In the genomic region with DNA sequence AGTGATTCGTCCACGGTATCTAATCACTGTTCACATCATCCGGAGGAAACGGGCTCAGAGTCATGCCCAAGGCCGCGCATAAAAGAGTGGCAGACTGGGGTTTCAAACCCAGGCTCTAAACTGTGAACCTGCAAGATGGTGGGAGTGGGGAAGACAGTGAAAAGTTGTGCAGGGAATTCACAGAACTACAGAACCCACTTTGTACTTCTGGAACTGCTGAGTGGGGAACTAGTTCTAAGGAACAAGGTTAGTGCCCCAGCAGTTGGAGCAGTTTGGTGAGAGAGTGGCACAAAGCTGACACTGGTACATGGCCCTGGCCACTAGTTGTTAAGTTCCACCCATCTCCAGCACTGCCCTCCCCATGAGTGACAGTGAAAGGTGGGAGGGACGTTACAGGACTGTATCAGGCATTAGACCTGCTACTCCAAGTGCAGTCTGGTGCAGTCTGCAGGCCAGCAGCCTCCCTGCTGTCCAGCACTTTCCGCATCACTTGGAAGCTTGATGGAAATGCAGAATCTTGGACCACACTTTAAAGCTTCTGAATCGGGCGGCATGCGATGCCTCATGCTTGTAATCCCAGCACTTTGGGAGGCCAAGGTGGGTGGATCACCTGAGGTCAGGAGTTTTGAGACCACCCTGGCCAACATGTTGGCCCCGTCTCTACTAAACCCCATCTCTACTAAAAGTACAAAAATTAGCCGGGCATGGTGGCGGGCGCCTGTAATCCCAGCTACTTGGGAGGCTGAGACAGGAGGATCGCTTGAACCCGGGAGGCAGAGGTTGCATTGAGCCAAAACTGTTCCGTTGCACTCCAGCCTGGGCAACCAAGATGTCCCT, we compare ENCODE assay signal across 1 cellular context.
A peak's percentile ranks its signal among the peaks of the same experiment; 100 is the strongest.
TF ChIP-seq lines count a peak whose summit lies in the region.

No MANE protein-coding gene starts in this region.

TF ChIP-seq in HepG2, 621 proteins besides CTCF, POLR2A, EP300 and RAD21 (continues in another document):
- TF ChIP-seq, protein P1, sequence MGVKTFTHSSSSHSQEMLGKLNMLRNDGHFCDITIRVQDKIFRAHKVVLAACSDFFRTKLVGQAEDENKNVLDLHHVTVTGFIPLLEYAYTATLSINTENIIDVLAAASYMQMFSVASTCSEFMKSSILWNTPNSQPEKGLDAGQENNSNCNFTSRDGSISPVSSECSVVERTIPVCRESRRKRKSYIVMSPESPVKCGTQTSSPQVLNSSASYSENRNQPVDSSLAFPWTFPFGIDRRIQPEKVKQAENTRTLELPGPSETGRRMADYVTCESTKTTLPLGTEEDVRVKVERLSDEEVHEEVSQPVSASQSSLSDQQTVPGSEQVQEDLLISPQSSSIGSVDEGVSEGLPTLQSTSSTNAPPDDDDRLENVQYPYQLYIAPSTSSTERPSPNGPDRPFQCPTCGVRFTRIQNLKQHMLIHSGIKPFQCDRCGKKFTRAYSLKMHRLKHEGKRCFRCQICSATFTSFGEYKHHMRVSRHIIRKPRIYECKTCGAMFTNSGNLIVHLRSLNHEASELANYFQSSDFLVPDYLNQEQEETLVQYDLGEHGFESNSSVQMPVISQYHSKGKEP (CRISPR knock-in tag; IDR thresholded peaks at IDR 0.05) = 0 out of 2 replicates have a peak, but pooled peaks have one; percentile 10
- TF ChIP-seq ZNF850 (CRISPR knock-in tag; conservative IDR thresholded peaks at IDR 0.05) = 0 out of 2 replicates have a peak, but pooled peaks have one; percentile 16
- TF ChIP-seq REXO4 (CRISPR knock-in tag; IDR thresholded peaks at IDR 0.05; ENCODE audit: borderline replicate concordance) = no peak
- peak; percentile 14 for TF ChIP-seq ZMYM3 (CRISPR knock-in tag; IDR thresholded peaks at IDR 0.05)
- TF ChIP-seq NFE2L1 (CRISPR knock-in tag; IDR thresholded peaks at IDR 0.05; ENCODE audit: borderline replicate concordance) = no peak
- TF ChIP-seq ZNF7 (CRISPR knock-in tag; IDR thresholded peaks at IDR 0.05) = peak; percentile 93
- no peak for TF ChIP-seq AGO1 (IDR thresholded peaks at IDR 0.05; ENCODE audit: low read depth, low read length, poor library complexity, severe bottlenecking)
- TF ChIP-seq TOE1 (CRISPR knock-in tag; IDR thresholded peaks at IDR 0.05) = no peak
- no peak for TF ChIP-seq ZNF790 (CRISPR knock-in tag; IDR thresholded peaks at IDR 0.05; ENCODE audit: borderline replicate concordance)
- no peak for TF ChIP-seq PTBP1 (IDR thresholded peaks at IDR 0.05; ENCODE audit: low read depth, low read length, poor library complexity, severe bottlenecking)
- TF ChIP-seq CREM (IDR thresholded peaks at IDR 0.05) = no peak
- no peak for TF ChIP-seq CREM (CRISPR knock-in tag; IDR thresholded peaks at IDR 0.05)
- TF ChIP-seq, protein P2, sequence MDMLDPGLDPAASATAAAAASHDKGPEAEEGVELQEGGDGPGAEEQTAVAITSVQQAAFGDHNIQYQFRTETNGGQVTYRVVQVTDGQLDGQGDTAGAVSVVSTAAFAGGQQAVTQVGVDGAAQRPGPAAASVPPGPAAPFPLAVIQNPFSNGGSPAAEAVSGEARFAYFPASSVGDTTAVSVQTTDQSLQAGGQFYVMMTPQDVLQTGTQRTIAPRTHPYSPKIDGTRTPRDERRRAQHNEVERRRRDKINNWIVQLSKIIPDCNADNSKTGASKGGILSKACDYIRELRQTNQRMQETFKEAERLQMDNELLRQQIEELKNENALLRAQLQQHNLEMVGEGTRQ (IDR thresholded peaks at IDR 0.05; ENCODE audit: low read depth, low read length) = no peak
- TF ChIP-seq, protein P2 (CRISPR knock-in tag; IDR thresholded peaks at IDR 0.05; ENCODE audit: borderline replicate concordance) = no peak
- TF ChIP-seq RAD51 (IDR thresholded peaks at IDR 0.05; ENCODE audit: borderline replicate concordance) = no peak
- TF ChIP-seq NFYC (CRISPR knock-in tag; IDR thresholded peaks at IDR 0.05) = no peak
- TF ChIP-seq ZNF430 (CRISPR knock-in tag; IDR thresholded peaks at IDR 0.05) = no peak
- TF ChIP-seq ZNF761 (CRISPR knock-in tag; conservative IDR thresholded peaks at IDR 0.05) = no peak; the same call in 1 of the 2 replicates
- no peak for TF ChIP-seq THAP7 (CRISPR knock-in tag; IDR thresholded peaks at IDR 0.05)
- TF ChIP-seq ASH2L (IDR thresholded peaks at IDR 0.05; ENCODE audit: insufficient read length, low read depth, low read length) = no peak
- no peak for TF ChIP-seq NFKBIZ (CRISPR knock-in tag; IDR thresholded peaks at IDR 0.05)
- TF ChIP-seq, protein P3, sequence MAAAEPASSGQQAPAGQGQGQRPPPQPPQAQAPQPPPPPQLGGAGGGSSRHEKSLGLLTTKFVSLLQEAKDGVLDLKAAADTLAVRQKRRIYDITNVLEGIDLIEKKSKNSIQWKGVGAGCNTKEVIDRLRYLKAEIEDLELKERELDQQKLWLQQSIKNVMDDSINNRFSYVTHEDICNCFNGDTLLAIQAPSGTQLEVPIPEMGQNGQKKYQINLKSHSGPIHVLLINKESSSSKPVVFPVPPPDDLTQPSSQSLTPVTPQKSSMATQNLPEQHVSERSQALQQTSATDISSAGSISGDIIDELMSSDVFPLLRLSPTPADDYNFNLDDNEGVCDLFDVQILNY (CRISPR knock-in tag; conservative IDR thresholded peaks at IDR 0.05) = no peak
- no peak for TF ChIP-seq ZNF543 (CRISPR knock-in tag; IDR thresholded peaks at IDR 0.05)
- TF ChIP-seq NFIB (CRISPR knock-in tag; IDR thresholded peaks at IDR 0.05; ENCODE audit: borderline replicate concordance) = no peak
- TF ChIP-seq SOX13 (IDR thresholded peaks at IDR 0.05) = no peak
- no peak for TF ChIP-seq SOX13 (CRISPR knock-in tag; conservative IDR thresholded peaks at IDR 0.05 in 1 of 2, IDR thresholded peaks at IDR 0.05 in 1 of 2)
- no peak for TF ChIP-seq ZNF484 (CRISPR knock-in tag; IDR thresholded peaks at IDR 0.05; ENCODE audit: borderline replicate concordance, low read depth)
- no peak for TF ChIP-seq ZFP36 (IDR thresholded peaks at IDR 0.05; ENCODE audit: borderline replicate concordance, low read depth, low read length, partially characterized antibody)
- no peak for TF ChIP-seq ARNT (IDR thresholded peaks at IDR 0.05)
- no peak for TF ChIP-seq ZNF781 (CRISPR knock-in tag; IDR thresholded peaks at IDR 0.05; ENCODE audit: borderline replicate concordance, not compliant biosample characterization)
- no peak; the same call in 1 of the 2 replicates for TF ChIP-seq CEBPG (CRISPR knock-in tag; IDR thresholded peaks at IDR 0.05)
- no peak for TF ChIP-seq ZNF644 (CRISPR knock-in tag; IDR thresholded peaks at IDR 0.05; ENCODE audit: low read depth)
- TF ChIP-seq RFX3 (CRISPR knock-in tag; IDR thresholded peaks at IDR 0.05) = no peak
- 0 out of 2 replicates have a peak, but pooled peaks have one; percentile 41 for TF ChIP-seq ZNF17 (CRISPR knock-in tag; IDR thresholded peaks at IDR 0.05)
- no peak for TF ChIP-seq ZNF83 (CRISPR knock-in tag; IDR thresholded peaks at IDR 0.05; ENCODE audit: borderline replicate concordance)
- TF ChIP-seq XBP1 (CRISPR knock-in tag; IDR thresholded peaks at IDR 0.05) = no peak
- TF ChIP-seq TFDP1 (CRISPR knock-in tag; IDR thresholded peaks at IDR 0.05; ENCODE audit: borderline replicate concordance) = no peak
- no peak for TF ChIP-seq SKI (IDR thresholded peaks at IDR 0.05; ENCODE audit: partially characterized antibody)
- TF ChIP-seq SOX5 (CRISPR knock-in tag; IDR thresholded peaks at IDR 0.05; ENCODE audit: borderline replicate concordance) = no peak
- no peak; the same call in 1 of the 2 replicates for TF ChIP-seq FOXA3 (CRISPR knock-in tag; IDR thresholded peaks at IDR 0.05)
- TF ChIP-seq, protein P4, sequence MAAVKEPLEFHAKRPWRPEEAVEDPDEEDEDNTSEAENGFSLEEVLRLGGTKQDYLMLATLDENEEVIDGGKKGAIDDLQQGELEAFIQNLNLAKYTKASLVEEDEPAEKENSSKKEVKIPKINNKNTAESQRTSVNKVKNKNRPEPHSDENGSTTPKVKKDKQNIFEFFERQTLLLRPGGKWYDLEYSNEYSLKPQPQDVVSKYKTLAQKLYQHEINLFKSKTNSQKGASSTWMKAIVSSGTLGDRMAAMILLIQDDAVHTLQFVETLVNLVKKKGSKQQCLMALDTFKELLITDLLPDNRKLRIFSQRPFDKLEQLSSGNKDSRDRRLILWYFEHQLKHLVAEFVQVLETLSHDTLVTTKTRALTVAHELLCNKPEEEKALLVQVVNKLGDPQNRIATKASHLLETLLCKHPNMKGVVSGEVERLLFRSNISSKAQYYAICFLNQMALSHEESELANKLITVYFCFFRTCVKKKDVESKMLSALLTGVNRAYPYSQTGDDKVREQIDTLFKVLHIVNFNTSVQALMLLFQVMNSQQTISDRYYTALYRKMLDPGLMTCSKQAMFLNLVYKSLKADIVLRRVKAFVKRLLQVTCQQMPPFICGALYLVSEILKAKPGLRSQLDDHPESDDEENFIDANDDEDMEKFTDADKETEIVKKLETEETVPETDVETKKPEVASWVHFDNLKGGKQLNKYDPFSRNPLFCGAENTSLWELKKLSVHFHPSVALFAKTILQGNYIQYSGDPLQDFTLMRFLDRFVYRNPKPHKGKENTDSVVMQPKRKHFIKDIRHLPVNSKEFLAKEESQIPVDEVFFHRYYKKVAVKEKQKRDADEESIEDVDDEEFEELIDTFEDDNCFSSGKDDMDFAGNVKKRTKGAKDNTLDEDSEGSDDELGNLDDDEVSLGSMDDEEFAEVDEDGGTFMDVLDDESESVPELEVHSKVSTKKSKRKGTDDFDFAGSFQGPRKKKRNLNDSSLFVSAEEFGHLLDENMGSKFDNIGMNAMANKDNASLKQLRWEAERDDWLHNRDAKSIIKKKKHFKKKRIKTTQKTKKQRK (IDR thresholded peaks at IDR 0.05; ENCODE audit: low read length) = no peak
- TF ChIP-seq ZNF577 (CRISPR knock-in tag; IDR thresholded peaks at IDR 0.05; ENCODE audit: borderline replicate concordance, low read depth) = no peak
- no peak for TF ChIP-seq ZNF256 (CRISPR knock-in tag; conservative IDR thresholded peaks at IDR 0.05)
- TF ChIP-seq ZNF333 (CRISPR knock-in tag; IDR thresholded peaks at IDR 0.05; ENCODE audit: borderline replicate concordance) = no peak
- TF ChIP-seq, protein P5, sequence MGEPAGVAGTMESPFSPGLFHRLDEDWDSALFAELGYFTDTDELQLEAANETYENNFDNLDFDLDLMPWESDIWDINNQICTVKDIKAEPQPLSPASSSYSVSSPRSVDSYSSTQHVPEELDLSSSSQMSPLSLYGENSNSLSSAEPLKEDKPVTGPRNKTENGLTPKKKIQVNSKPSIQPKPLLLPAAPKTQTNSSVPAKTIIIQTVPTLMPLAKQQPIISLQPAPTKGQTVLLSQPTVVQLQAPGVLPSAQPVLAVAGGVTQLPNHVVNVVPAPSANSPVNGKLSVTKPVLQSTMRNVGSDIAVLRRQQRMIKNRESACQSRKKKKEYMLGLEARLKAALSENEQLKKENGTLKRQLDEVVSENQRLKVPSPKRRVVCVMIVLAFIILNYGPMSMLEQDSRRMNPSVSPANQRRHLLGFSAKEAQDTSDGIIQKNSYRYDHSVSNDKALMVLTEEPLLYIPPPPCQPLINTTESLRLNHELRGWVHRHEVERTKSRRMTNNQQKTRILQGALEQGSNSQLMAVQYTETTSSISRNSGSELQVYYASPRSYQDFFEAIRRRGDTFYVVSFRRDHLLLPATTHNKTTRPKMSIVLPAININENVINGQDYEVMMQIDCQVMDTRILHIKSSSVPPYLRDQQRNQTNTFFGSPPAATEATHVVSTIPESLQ (CRISPR knock-in tag; conservative IDR thresholded peaks at IDR 0.05) = no peak
- TF ChIP-seq ZNF816 (CRISPR knock-in tag; IDR thresholded peaks at IDR 0.05; ENCODE audit: borderline replicate concordance) = peak; percentile 0; the same call in 1 of the 2 replicates
- TF ChIP-seq MEIS1 (CRISPR knock-in tag; IDR thresholded peaks at IDR 0.05; ENCODE audit: borderline replicate concordance) = no peak
- TF ChIP-seq SAP130 (CRISPR knock-in tag; IDR thresholded peaks at IDR 0.05; ENCODE audit: low read depth) = peak; percentile 43; the same call in 1 of the 2 replicates
- TF ChIP-seq GABPB1 (CRISPR knock-in tag; IDR thresholded peaks at IDR 0.05) = no peak
- no peak for TF ChIP-seq ZNF564 (CRISPR knock-in tag; IDR thresholded peaks at IDR 0.05)
- no peak for TF ChIP-seq AFF4 (CRISPR knock-in tag; IDR thresholded peaks at IDR 0.05)
